Comparison of ENCODE assay signal across 23 cellular contexts in genomic region chr11:93579187-93579773, GRCh38. TPM values are rescaled to one million over a fixed set of nuclear protein-coding genes. Genes with fewer than 3 reads are reported as not detected.
DNase-seq lines count a peak whose midpoint lies in the region; ATAC-seq, FAIRE-seq and TF ChIP-seq lines count a peak whose summit lies in the region.
"Had no signal": no experiment of that assay in that cellular context is flagged by ENCODE, and none has a peak within 500 bp of the region (broad histone marks: within the 10 kb centered on the region; RNA-seq: fewer than 3 reads in every experiment).

No MANE protein-coding gene starts in this region.

- H3K14ac ChIP-seq in H1 (ENCODE audit: insufficient read length) (no peak overlapping the region), trophoblast cell (ENCODE audit: low read length) (no peak overlapping the region)

- no peak overlapping the region for H2BK15ac ChIP-seq in H1 (ENCODE audit: low read length)

- H2BK120ac ChIP-seq in H1 (replicated peaks; ENCODE audit: low read depth, low read length) = no peak overlapping the region
- H2BK120ac ChIP-seq in trophoblast cell (ENCODE audit: insufficient read depth, low read length, poor library complexity) = no peak overlapping the region

- H3K79me2 ChIP-seq in SK-N-SH (ENCODE audit: insufficient read depth) (no peaks in the 10 kb centered on the region), H1 (ENCODE audit: control insufficient read depth in 1 of 2, insufficient read depth in 2 of 2, low read length in 2 of 2) (no peaks in the 10 kb centered on the region), trophoblast cell (ENCODE audit: control insufficient read depth, insufficient read depth, low read length, poor library complexity) (no peaks in the 10 kb centered on the region)

- H3K23ac ChIP-seq in H1 (ENCODE audit: insufficient read length) = no peak overlapping the region
- H3K23ac ChIP-seq in trophoblast cell (ENCODE audit: low read length) = no peak overlapping the region

- H3K27me3 ChIP-seq in SK-N-SH (ENCODE audit: insufficient read depth) = no peaks in the 10 kb centered on the region
- H3K27me3 ChIP-seq in H1 (replicated peaks in 1 of 4; ENCODE audit: control insufficient read depth in 3 of 4, extremely low read depth in 1 of 4, insufficient read depth in 3 of 4, low read length in 3 of 4) = no peaks in the 10 kb centered on the region
- H3K27me3 ChIP-seq in trophoblast cell (ENCODE audit: insufficient read depth, low read length) = no peaks in the 10 kb centered on the region
- H3K27me3 ChIP-seq: BLaER1 had no signal

- H4K91ac ChIP-seq in H1 (replicated peaks; ENCODE audit: insufficient read length, low read length) (no peak overlapping the region), trophoblast cell (ENCODE audit: low read depth, low read length) (no peak overlapping the region)

- H2AK5ac ChIP-seq in H1 (ENCODE audit: low read depth, low read length) = no peak overlapping the region
- no peak overlapping the region for H2AK5ac ChIP-seq in trophoblast cell (ENCODE audit: low read length)

- peaks cover 3% of the 10 kb centered on the region for H3K9me3 Mint-ChIP-seq in activated T-cell treated with anti-CD3 and anti-CD28 coated beads, Interleukin-2, amount 50 U/mL, for 4 hours

- POLR2A ChIA-PET in SK-N-SH (lab: Yijun Ruan, JAX) (no interaction called here), H1 (lab: Charles Lee; ENCODE audit: partially characterized antibody) (no interaction called here)

- DNase-seq in SK-N-SH (no peak), H1 (ENCODE audit: low read depth in 1 of 2, low spot score in 2 of 2) (no peak), trophoblast cell (peak; percentile 63 to 76), nucleus accumbens (lab: John Stamatoyannopoulos, UW) (no peak)
- no peak for DNase-seq in activated T-cell treated with anti-CD3 and anti-CD28 coated beads, Interleukin-2, amount 50 U/mL, for 4 hours
- DNase-seq in activated T-cell treated with anti-CD3 and anti-CD28 coated beads, Interleukin-2, amount 50 U/mL, for 1 hour = no peak
- no peak for DNase-seq in stimulated activated naive CD4-positive, alpha-beta T cell treated with Interleukin-2 at 50 U/mL for 16 hours (lab: John Stamatoyannopoulos, UW)
- DNase-seq: Caco-2; CD4-positive, CD25-positive, alpha-beta regulatory T cell; CD8-positive, alpha-beta T cell; DMS153; DND-41; GM23248; H9 had no signal

- no peak overlapping the region for H4K5ac ChIP-seq in H1 (ENCODE audit: insufficient read length, low read depth, low read length)

- H3K9ac ChIP-seq in SK-N-SH = no peak overlapping the region
- no peak overlapping the region for H3K9ac ChIP-seq in H1 (replicated peaks in 1 of 4; ENCODE audit: extremely low read depth in 1 of 4, low read depth in 3 of 4, low read length in 3 of 4)
- no peak overlapping the region for H3K9ac ChIP-seq in trophoblast cell (ENCODE audit: low read length)
- H3K9ac ChIP-seq: BLaER1, GM23248 had no signal

- H3K23me2 ChIP-seq in H1 (ENCODE audit: low read depth, low read length) = no peaks in the 10 kb centered on the region

- H2AFZ ChIP-seq in SK-N-SH (ENCODE audit: low read depth) = no peak overlapping the region
- H2AFZ ChIP-seq in H1 (ENCODE audit: low read length) = no peak overlapping the region
- H2AFZ ChIP-seq in trophoblast cell (ENCODE audit: insufficient read depth, low read length, poor library complexity) = no peak overlapping the region
- H2AFZ ChIP-seq: GM23248 had no signal

- no peak overlapping the region for H3K4ac ChIP-seq in H1 (replicated peaks; ENCODE audit: insufficient read length, low read depth, low read length)
- no peak overlapping the region for H3K4ac ChIP-seq in trophoblast cell (ENCODE audit: low read depth, low read length)

- no peak for ATAC-seq in SK-N-SH treated with all-trans-retinoic acid at 6 μM for 48 hours
- peak; percentile 40 to 41 for ATAC-seq in activated T-cell treated with anti-CD3 and anti-CD28 coated beads, Interleukin-2, amount 50 U/mL, for 4 hours
- ATAC-seq: CD8-positive, alpha-beta T cell; HCT116 had no signal

- no peaks in the 10 kb centered on the region for H3F3A ChIP-seq in SK-N-SH (replicated peaks; ENCODE audit: insufficient read depth)

- H3K36me3 ChIP-seq in SK-N-SH (replicated peaks in 1 of 2; ENCODE audit: control insufficient read depth in 1 of 2, insufficient read depth in 2 of 2, low read length in 1 of 2) (no peaks in the 10 kb centered on the region), H1 (ENCODE audit: control insufficient read depth in 2 of 4, insufficient read depth in 4 of 4, low read length in 3 of 4) (no peaks in the 10 kb centered on the region; a peak in 1 of 8 replicates), trophoblast cell (ENCODE audit: control insufficient read depth in 1 of 2, insufficient read depth in 2 of 2, low read length in 2 of 2) (no peaks in the 10 kb centered on the region)
- H3K36me3 ChIP-seq: BLaER1 had no signal

- H3K56ac ChIP-seq in H1 (replicated peaks; ENCODE audit: insufficient read length, low read depth, low read length) = no peak overlapping the region

- no peak for TF ChIP-seq CTCF in SK-N-SH (IDR thresholded peaks at IDR 0.05)
- TF ChIP-seq CTCF in H1 (IDR thresholded peaks at IDR 0.05; ENCODE audit: control extremely low read depth in 1 of 3, insufficient read depth in 1 of 3, low read depth in 1 of 3, low read length in 3 of 3) = no peak

- TF ChIP-seq RAD21 in SK-N-SH (IDR thresholded peaks at IDR 0.05; ENCODE audit: low read length) (no peak), H1 (IDR thresholded peaks at IDR 0.05 in 1 of 2, conservative IDR thresholded peaks at IDR 0.05 in 1 of 2; ENCODE audit: low read depth in 2 of 2, low read length in 2 of 2) (no peak)

- H3K4me3 ChIP-seq in SK-N-SH (ENCODE audit: low read depth in 2 of 2, low read length in 1 of 2) (no peak overlapping the region), H1 (ENCODE audit: extremely low read depth in 1 of 4, insufficient read depth in 2 of 4, low read depth in 3 of 4, low read length in 4 of 4) (no peak overlapping the region), trophoblast cell (ENCODE audit: low read depth, low read length) (no peak overlapping the region)
- H3K4me3 ChIP-seq: BLaER1, GM23248 had no signal

- no peaks in the 10 kb centered on the region for H3K4me1 Mint-ChIP-seq in activated T-cell treated with anti-CD3 and anti-CD28 coated beads, Interleukin-2, amount 50 U/mL, for 4 hours (ENCODE audit: low read depth)
- H3K4me1 Mint-ChIP-seq: B cell; CD4-positive, CD25-positive, alpha-beta regulatory T cell; H9 had no signal

- FAIRE-seq in H1 (lab: Jason Lieb, UNC) = no peak
- FAIRE-seq: A204.1, G401.6, GM12892 had no signal

- CTCF ChIA-PET in SK-N-SH (lab: Yijun Ruan, JAX) = interaction anchor here (1.1 kb wide), 1 partner anchor 15 kb away, joined by 3 read pairs; no protein-coding TSS in a partner anchor
- CTCF ChIA-PET in H1 (lab: Charles Lee; ENCODE audit: partially characterized antibody) = interaction anchor here (0.8 to 1.6 kb wide), 3 partner anchors 11 to 259 kb away, joined by 3 to 4 read pairs (median 4); no protein-coding TSS in a partner anchor

- no peak overlapping the region for H4K12ac ChIP-seq in trophoblast cell (ENCODE audit: low read depth, low read length)

- H3K79me1 ChIP-seq in H1 (ENCODE audit: low read depth, low read length) = no peaks in the 10 kb centered on the region
- H3K79me1 ChIP-seq in trophoblast cell (ENCODE audit: low read length) = no peaks in the 10 kb centered on the region

- H3K9me2 ChIP-seq in SK-N-SH = no peaks in the 10 kb centered on the region

- no peak overlapping the region for H2BK20ac ChIP-seq in H1 (ENCODE audit: low read length)

- H4K8ac ChIP-seq in H1 (ENCODE audit: extremely low read depth, insufficient read depth, low read length) = no peak overlapping the region
- H4K8ac ChIP-seq in trophoblast cell (ENCODE audit: low read depth, low read length) = no peak overlapping the region

- no peak for TF ChIP-seq POLR2A in H1 (IDR thresholded peaks at IDR 0.05; ENCODE audit: control extremely low read depth in 1 of 2, low read depth in 2 of 2, low read length in 2 of 2)

- H3K4me1 ChIP-seq in SK-N-SH (ENCODE audit: control insufficient read depth in 1 of 2, insufficient read depth in 2 of 2, low read depth in 1 of 2, low read length in 1 of 2) = no peaks in the 10 kb centered on the region
- no peaks in the 10 kb centered on the region for H3K4me1 ChIP-seq in H1 (replicated peaks in 1 of 4; ENCODE audit: control insufficient read depth in 3 of 4, insufficient read depth in 4 of 4, low read length in 3 of 4)
- H3K4me1 ChIP-seq in trophoblast cell (ENCODE audit: control insufficient read depth in 1 of 2, insufficient read depth in 2 of 2, low read length in 2 of 2) = no peaks in the 10 kb centered on the region
- H3K4me1 ChIP-seq: BLaER1, Caco-2 had no signal

- H3K27ac ChIP-seq in SK-N-SH (ENCODE audit: low read depth in 2 of 2, low read length in 1 of 2) (no peak overlapping the region), H1 (ENCODE audit: low read depth, low read length) (no peak overlapping the region), trophoblast cell (ENCODE audit: low read depth, low read length) (no peak overlapping the region)
- H3K27ac ChIP-seq: 22Rv1, BLaER1, C4-2B, GM23248 had no signal

- no peak overlapping the region for H2BK12ac ChIP-seq in H1 (ENCODE audit: low read depth, low read length)
- H2BK12ac ChIP-seq in trophoblast cell (ENCODE audit: low read length) = no peak overlapping the region

- H4K20me1 ChIP-seq in SK-N-SH (ENCODE audit: insufficient read depth) (no peaks in the 10 kb centered on the region), H1 (replicated peaks in 1 of 2; ENCODE audit: control insufficient read depth in 1 of 2, insufficient read depth in 2 of 2, low read length in 2 of 2) (no peaks in the 10 kb centered on the region)
- H4K20me1 ChIP-seq: BLaER1 had no signal

- TF ChIP-seq EP300 in SK-N-SH (IDR thresholded peaks at IDR 0.05; ENCODE audit: borderline replicate concordance in 1 of 2, low read depth in 1 of 2, low read length in 1 of 2) = no peak
- no peak for TF ChIP-seq EP300 in H1 (IDR thresholded peaks at IDR 0.05; ENCODE audit: borderline replicate concordance in 1 of 2, low read depth in 2 of 2, low read length in 2 of 2)

- WGBS in SK-N-SH (ENCODE audit: low lambda C conversion rate) = 97% methylated on average over 2 of the region's 2 CpGs
- WGBS in H1 (ENCODE audit: extremely low coverage in 1 of 2, insufficient coverage in 1 of 2, insufficient read length in 1 of 2, insufficient replicate concordance in 2 of 2, low coverage in 1 of 2, low lambda C conversion rate in 2 of 2, missing lambda C conversion rate in 1 of 2), 2 experiments = 100% methylated on average over 2 of the region's 2 CpGs; no CpG with 5 or more reads in 1 of the 2 experiments
- no CpG with 5 or more reads among the region's 2 CpGs for WGBS in trophoblast cell (ENCODE audit: extremely low coverage, insufficient coverage, insufficient read length)

- no peaks in the 10 kb centered on the region for H3K36me3 Mint-ChIP-seq in activated T-cell treated with anti-CD3 and anti-CD28 coated beads, Interleukin-2, amount 50 U/mL, for 4 hours (ENCODE audit: insufficient read depth)
- H3K36me3 Mint-ChIP-seq: CD4-positive, CD25-positive, alpha-beta regulatory T cell; CD8-positive, alpha-beta T cell had no signal

- H2BK5ac ChIP-seq in H1 (ENCODE audit: low read depth, low read length) = no peak overlapping the region
- H2BK5ac ChIP-seq in trophoblast cell (ENCODE audit: low read depth, low read length, poor library complexity) = no peak overlapping the region

- H3K27me3 Mint-ChIP-seq in activated T-cell treated with anti-CD3 and anti-CD28 coated beads, Interleukin-2, amount 50 U/mL, for 4 hours (ENCODE audit: low read depth) = peaks cover 15% of the 10 kb centered on the region
- H3K27me3 Mint-ChIP-seq: CD4-positive, CD25-positive, alpha-beta regulatory T cell had no signal

- no peaks in the 10 kb centered on the region for H3K9me3 ChIP-seq in SK-N-SH
- H3K9me3 ChIP-seq in H1 (ENCODE audit: insufficient read depth in 2 of 2, low read depth in 1 of 2, low read length in 1 of 2) = peaks cover 5 to 8% of the 10 kb centered on the region in 2 experiments; a peak in 1 of 4 replicates
- H3K9me3 ChIP-seq in trophoblast cell (ENCODE audit: insufficient read depth, low read depth, low read length) = no peaks in the 10 kb centered on the region

- H3K4me2 ChIP-seq in SK-N-SH (no peak overlapping the region), H1 (ENCODE audit: insufficient read depth in 1 of 2, low read depth in 2 of 2, low read length in 2 of 2) (no peak overlapping the region), trophoblast cell (ENCODE audit: low read length) (no peak overlapping the region)
- H3K4me2 ChIP-seq: BLaER1 had no signal

- no peak overlapping the region for H3K4me3 Mint-ChIP-seq in activated T-cell treated with anti-CD3 and anti-CD28 coated beads, Interleukin-2, amount 50 U/mL, for 4 hours
- H3K4me3 Mint-ChIP-seq: B cell; CD4-positive, CD25-positive, alpha-beta regulatory T cell; CD8-positive, alpha-beta T cell; H9 had no signal

- H3K18ac ChIP-seq in H1 (ENCODE audit: extremely low read depth, low read length) (no peak overlapping the region), trophoblast cell (ENCODE audit: low read length) (no peak overlapping the region)

RNA-seq across cellular contexts. Expression of gene SMCO4, which starts 36.1 kb away (rescaled TPM):
- 9.0 and 9.2 TPM in 2 replicates for polyA plus RNA-seq in SK-N-SH (2012; rRNA removed)
- polyA plus RNA-seq in SK-N-SH (2012; cell fraction: cytosol; rRNA removed) = 6.3 and 10.0 TPM in 2 replicates
- polyA plus RNA-seq in SK-N-SH (2012; cell fraction: nucleus; rRNA removed) = 3.6 and 6.9 TPM in 2 replicates
- 10 to 100 TPM in 2 of 3 donors, 1 to 10 TPM in 1; 9.3 to 12.0 (median 11.9) TPM for total RNA-seq in activated T-cell treated with anti-CD3 and anti-CD28 coated beads, Interleukin-2, amount 50 U/mL, for 4 hours
- total RNA-seq in H1 (2021; fragmentation: NEBNext Ultra II Directional; extraction: Animal tissue kit (Norgen Biotek cat#: 25700)) = 53.9 and 57.0 TPM in 2 replicates
- 33.2 and 36.6 TPM in 2 replicates for polyA plus RNA-seq in H1 (2011; rRNA removed)
- 42.7 TPM for polyA plus RNA-seq in H1 (2011; cell fraction: cytosol; rRNA removed)
- polyA plus RNA-seq in H1 (2011; cell fraction: nucleus; rRNA removed) = 27.2 TPM
- 59.3 to 89.7 TPM (median 68.0 TPM) in 4 replicates for polyA plus RNA-seq in H1 (2012, experiment 1 of 2)
- polyA plus RNA-seq in H1 (2012, experiment 2 of 2) = 20.9 TPM
- polyA plus RNA-seq in H1 (2013, experiment 1 of 2) = 33.7 TPM
- polyA plus RNA-seq in H1 (2013, experiment 2 of 2) = 33.9 TPM
- 7.9 and 12.2 TPM in 2 replicates for polyA minus RNA-seq in H1 (2011; rRNA and poly(A)+ RNA removed)
- polyA minus RNA-seq in H1 (2011; cell fraction: cytosol; rRNA and poly(A)+ RNA removed) = 17.5 TPM
- 9.4 TPM for polyA minus RNA-seq in H1 (2011; cell fraction: nucleus; rRNA and poly(A)+ RNA removed)
- 29.0 and 32.8 TPM in 2 replicates for polyA plus RNA-seq in trophoblast cell (2013)

Comparison
In these comparisons a context has a peak if more than half of its experiments do, and no peak if none do; other contexts are left out.
1. DNase-seq: peak in trophoblast cell (2 of 2); none in SK-N-SH (single experiment), activated T-cell treated with anti-CD3 and anti-CD28 coated beads, Interleukin-2, amount 50 U/mL, for 4 hours (single experiment), activated T-cell treated with anti-CD3 and anti-CD28 coated beads, Interleukin-2, amount 50 U/mL, for 1 hour (single experiment), H1 (0 of 2), stimulated activated naive CD4-positive, alpha-beta T cell treated with Interleukin-2 at 50 U/mL for 16 hours (single experiment) and nucleus accumbens (0 of 56).